In the genomic region with DNA sequence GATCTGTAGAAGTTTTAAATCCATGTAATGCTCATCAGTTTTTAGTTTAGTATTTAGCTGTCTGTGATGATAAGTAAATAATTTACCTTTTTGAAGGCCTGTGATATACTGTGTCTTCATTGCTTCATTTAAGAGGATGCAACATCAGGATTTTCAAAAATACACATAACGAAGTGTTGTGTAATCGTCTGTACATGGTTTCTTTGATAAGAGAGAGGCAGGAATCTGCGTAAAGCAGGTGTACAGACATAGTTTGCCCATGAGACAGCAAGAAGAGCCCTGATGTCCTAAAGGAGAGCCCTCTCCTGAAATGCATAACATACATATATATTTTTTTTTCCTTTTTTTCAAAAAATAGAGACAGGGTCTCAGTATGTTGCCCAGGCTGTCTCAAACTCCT, we compare ENCODE assay signal across 16 cellular contexts. TPM values are rescaled to one million over a fixed set of nuclear protein-coding genes. Genes with fewer than 3 reads are reported as not detected.
A peak's percentile ranks its signal among the peaks of the same experiment; 100 is the strongest.
DNase-seq lines count a peak whose midpoint lies in the region; ATAC-seq and TF ChIP-seq lines count a peak whose summit lies in the region.
"Had no signal": no experiment of that assay in that cellular context is flagged by ENCODE, and none has a peak within 500 bp of the region (broad histone marks: within the 10 kb centered on the region; RNA-seq: fewer than 3 reads in every experiment).

No MANE protein-coding gene starts in this region.

- H3K36me3 ChIP-seq in cardiac muscle cell: no peaks in the 10 kb centered on the region
- H3K36me3 ChIP-seq: thyroid gland had no signal

- DNase-seq in cardiac muscle cell (ENCODE audit: low read depth in 1 of 2, low spot score in 1 of 2) (no peak), Right ventricle myocardium inferior (ENCODE audit: missing footprints) (no peak), left lobe of liver (ENCODE audit: low spot score) (no peak), kidney tubule cell (ENCODE audit: low spot score) (no peak)
- DNase-seq in effector CD4-positive, alpha-beta T cell: no peak
- no peak for DNase-seq in stimulated activated CD4-positive, alpha-beta T cell treated with anti-CD3 and anti-CD28 coated beads, Interleukin-2, amount 100 ng/mL, for 24 hours
- DNase-seq: activated naive CD4-positive, alpha-beta T cell treated with Interleukin-2 at 50 U/mL for 16 hours; dermis blood vessel endothelial cell; NCI-H1048; NCI-H526; retina; SIG-M5; thyroid gland had no signal

- TF ChIP-seq CTCF in cardiac muscle cell (IDR thresholded peaks at IDR 0.05; ENCODE audit: low read depth, low read length) (no peak), VCaP (conservative IDR thresholded peaks at IDR 0.05) (no peak)

- peaks cover 48% of the 10 kb centered on the region for H3K4me1 ChIP-seq in cardiac muscle cell (ENCODE audit: low read depth)

- H3K27me3 ChIP-seq in cardiac muscle cell: no peaks in the 10 kb centered on the region
- H3K27me3 ChIP-seq: thyroid gland had no signal

- no peak for ATAC-seq in Right ventricle myocardium inferior
- ATAC-seq in left lobe of liver: peak; percentile 42
- ATAC-seq in HG02973 (IDR thresholded peaks at IDR 0.05; ENCODE audit: unreplicated experiment): no peak
- ATAC-seq: activated CD4-positive, CD25-positive, alpha-beta regulatory T cell treated with anti-CD3 and anti-CD28 coated beads, Interleukin-2, amount 50 U/mL, for 24 hours had no signal

- intact Hi-C loops in Right ventricle myocardium inferior (cut with DNase I): no loop called here

- H3K9me3 ChIP-seq in cardiac muscle cell (ENCODE audit: low read depth): no peaks in the 10 kb centered on the region
- H3K9me3 ChIP-seq: thyroid gland had no signal

- H3K4me3 ChIP-seq in cardiac muscle cell: no peak overlapping the region
- H3K4me3 ChIP-seq: thyroid gland had no signal

- H3K27ac ChIP-seq in cardiac muscle cell: peak overlapping the region; percentile 74
- peak overlapping the region; percentile 95 for H3K27ac ChIP-seq in VCaP
- H3K27ac ChIP-seq: thyroid gland had no signal

RNA-seq across cellular contexts. Expression of a gene that starts 44.8 kb away (rescaled TPM):
- total RNA-seq in cardiac muscle cell (16.9 and 23.6 TPM in 2 replicates), Right ventricle myocardium inferior (123 TPM), left lobe of liver (11.2 TPM)
- polyA plus RNA-seq in cardiac muscle cell: 3.5 and 4.8 TPM in 2 replicates
